12 cellular contexts compared by ENCODE assay signal in the genomic region with DNA sequence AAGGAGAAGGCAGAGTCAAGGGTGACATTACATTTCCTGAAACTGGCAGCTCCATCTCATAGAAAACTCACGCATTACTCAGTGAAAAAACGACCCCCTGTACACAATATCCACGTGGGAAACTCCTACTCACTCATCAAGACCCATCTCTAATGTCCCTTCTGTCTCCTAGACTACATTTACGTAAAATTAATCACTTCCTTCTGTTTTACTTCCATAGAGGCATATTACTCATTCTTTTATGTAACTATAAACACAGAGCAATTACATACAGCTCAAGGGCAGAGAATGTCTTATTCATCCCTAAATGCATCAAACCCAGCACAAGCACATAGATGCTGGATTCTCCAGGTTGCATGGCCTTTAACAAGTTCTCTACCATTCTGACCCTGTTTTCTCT.
DNase-seq lines count a peak whose midpoint lies in the region; TF ChIP-seq lines count a peak whose summit lies in the region.
"Had no signal": no experiment of that assay in that cellular context is flagged by ENCODE, and none has a peak within 500 bp of the region (broad histone marks: within the 10 kb centered on the region; RNA-seq: fewer than 3 reads in every experiment).

No MANE protein-coding gene starts in this region.

- peak overlapping the region; percentile 39 for H3K4me3 Mint-ChIP-seq in HFFc6
- H3K4me3 Mint-ChIP-seq in endothelial cell (ENCODE audit: unreplicated experiment): no peak overlapping the region
- H3K4me3 Mint-ChIP-seq: activated naive CD8-positive, alpha-beta T cell; B cell had no signal

- H3K27ac Mint-ChIP-seq in HFFc6 (peak overlapping the region; percentile 99), endothelial cell (ENCODE audit: unreplicated experiment) (no peak overlapping the region)
- H3K27ac Mint-ChIP-seq: activated naive CD8-positive, alpha-beta T cell; B cell had no signal

- TF ChIP-seq CTCF in AG04449 (IDR thresholded peaks at IDR 0.05; ENCODE audit: insufficient read depth, low read length, missing control alignments) (no peak), HFFc6 (IDR thresholded peaks at IDR 0.05) (no peak), foreskin fibroblast (IDR thresholded peaks at IDR 0.05; ENCODE audit: low read depth, low read length) (no peak), endothelial cell (IDR thresholded peaks at IDR 0.05; ENCODE audit: unreplicated experiment) (no peak)

- POLR2A ChIA-PET in AG04449 (lab: Yijun Ruan, JAX): interaction anchor here (1.0 to 1.4 kb wide), 3 partner anchors 34 to 191 kb away, joined by 4 to 8 read pairs (median 4); no protein-coding TSS in a partner anchor

- H3K4me3 ChIP-seq in AG04449 (ENCODE audit: low read depth, low read length) (no peak overlapping the region), foreskin fibroblast (ENCODE audit: low read depth in 1 of 2, low read length in 2 of 2) (no peak overlapping the region)

- H3K36me3 Mint-ChIP-seq in HFFc6 (ENCODE audit: low read depth) (peaks cover 8% of the 10 kb centered on the region), endothelial cell (ENCODE audit: low read depth, unreplicated experiment) (no peaks in the 10 kb centered on the region)
- H3K36me3 Mint-ChIP-seq: activated naive CD8-positive, alpha-beta T cell had no signal

- H3K9me3 Mint-ChIP-seq in HFFc6: no peaks in the 10 kb centered on the region
- H3K9me3 Mint-ChIP-seq in endothelial cell (ENCODE audit: unreplicated experiment): no peaks in the 10 kb centered on the region

- CTCF ChIA-PET in AG04449 (lab: Yijun Ruan, JAX): interaction anchor here (0.7 to 2.9 kb wide), 6 partner anchors 11 to 287 kb away, joined by 3 to 15 read pairs (median 5); no protein-coding TSS in a partner anchor

- H3K4me1 Mint-ChIP-seq in HFFc6 (ENCODE audit: low read depth) (peaks cover 96% of the 10 kb centered on the region), endothelial cell (ENCODE audit: unreplicated experiment) (peaks cover 6% of the 10 kb centered on the region)
- H3K4me1 Mint-ChIP-seq: B cell had no signal

- peak; percentile 87 for DNase-seq in AG04449 (ENCODE audit: low read depth, low spot score)
- DNase-seq in HFFc6: peak; percentile 95
- peak; percentile 72 for DNase-seq in amniotic epithelial cell (ENCODE audit: low read depth)
- peak; percentile 77 to 83 for DNase-seq in foreskin fibroblast
- no peak for DNase-seq in DMS79 (lab: John Stamatoyannopoulos, UW)
- no peak for DNase-seq in NCI-H1092 treated with DMSO at 0.1 percent for 48 hours (lab: John Stamatoyannopoulos, UW)
- DNase-seq in endothelial cell (ENCODE audit: low spot score): no peak
- no peak for DNase-seq in NCI-H1436 treated with DMSO at 0.1 percent for 48 hours (lab: John Stamatoyannopoulos, UW)
- DNase-seq: cortex of kidney, NCI-H2227 treated with DMSO at 0.1 percent for 48 hours had no signal

- H3K27me3 Mint-ChIP-seq in HFFc6 (ENCODE audit: insufficient read depth) (peaks cover 5% of the 10 kb centered on the region; the same call in 1 of the 2 replicates), endothelial cell (ENCODE audit: unreplicated experiment) (peaks cover 2% of the 10 kb centered on the region)

Comparison
In these comparisons a context has a peak if more than half of its experiments do, and no peak if none do; other contexts are left out.
1. DNase-seq: peak in AG04449 (single experiment), HFFc6 (single experiment), amniotic epithelial cell (single experiment) and foreskin fibroblast (2 of 2); none in DMS79 (single experiment), NCI-H1092 treated with DMSO at 0.1 percent for 48 hours (single experiment), endothelial cell (single experiment) and NCI-H1436 treated with DMSO at 0.1 percent for 48 hours (single experiment).